Comparison of ENCODE assay signal across 14 cellular contexts in the genomic region with DNA sequence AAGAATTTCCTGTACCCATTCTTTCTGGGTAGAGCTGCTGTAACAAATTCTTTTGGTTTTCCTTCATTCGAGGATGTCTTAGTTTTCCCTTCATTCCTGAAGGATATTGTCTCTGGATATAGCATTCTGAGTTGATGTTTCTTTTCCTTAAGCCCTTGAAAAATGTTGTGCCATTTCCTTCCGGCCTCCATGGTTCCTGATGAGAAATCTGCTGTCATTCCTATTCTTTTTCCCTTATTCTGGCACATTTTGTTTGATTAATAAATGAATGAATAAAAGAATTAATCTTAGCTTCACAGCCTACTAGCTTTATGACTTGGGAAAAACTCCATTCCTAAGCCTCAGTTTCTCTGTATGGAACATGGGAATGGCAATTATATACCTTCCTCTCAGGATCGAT.
"Had no signal": no experiment of that assay in that cellular context is flagged by ENCODE, and none has a peak within 500 bp of the region (broad histone marks: within the 10 kb centered on the region; RNA-seq: fewer than 3 reads in every experiment).

No MANE protein-coding gene starts in this region.

- H3K4me1 Mint-ChIP-seq: activated CD4-positive, alpha-beta T cell treated with anti-CD3 and anti-CD28 coated beads, Interleukin-2, amount 10 ng/mL, durations not matched to agents 24 days and 14 days had no signal

- H3K4me3 ChIP-seq: colonic mucosa, lower lobe of right lung, right atrium auricular region, tibial nerve, uterus had no signal

- H3K27me3 Mint-ChIP-seq: activated CD4-positive, alpha-beta T cell treated with anti-CD3 and anti-CD28 coated beads, Interleukin-2, amount 10 ng/mL, durations not matched to agents 24 days and 14 days; progenitor cell of endocrine pancreas had no signal

- H3K36me3 ChIP-seq: colonic mucosa, lower lobe of right lung, right atrium auricular region, uterus had no signal

- H3K27ac ChIP-seq: colonic mucosa, lower lobe of right lung, right atrium auricular region, tibial nerve, uterus had no signal

- H3K4me3 Mint-ChIP-seq: activated CD4-positive, alpha-beta T cell treated with anti-CD3 and anti-CD28 coated beads, Interleukin-2, amount 10 ng/mL, durations not matched to agents 24 days and 14 days; activated T-helper 1 cell treated with anti-CD3 and anti-CD28 coated beads, Interleukin-12 subunit alpha, Interleukin-12 subunit beta, Interleukin-2, Interleukin-4 antibody, amounts not matched to agents 30 ng/mL and 10 ng/mL and 1 ng/mL, durations not matched to agents 14 hours and 24 hours and 36 hours had no signal

- H3K4me1 ChIP-seq: lower lobe of right lung, right atrium auricular region, uterus had no signal

- H3K27ac Mint-ChIP-seq: activated CD4-positive, alpha-beta T cell treated with anti-CD3 and anti-CD28 coated beads, Interleukin-2, amount 10 ng/mL, durations not matched to agents 24 days and 14 days; activated T-helper 1 cell treated with anti-CD3 and anti-CD28 coated beads, Interleukin-12 subunit alpha, Interleukin-12 subunit beta, Interleukin-2, Interleukin-4 antibody, amounts not matched to agents 30 ng/mL and 10 ng/mL and 1 ng/mL, durations not matched to agents 14 hours and 24 hours and 36 hours; progenitor cell of endocrine pancreas had no signal

- ATAC-seq: left cardiac atrium, lower lobe of right lung had no signal

- DNase-seq: activated CD4-positive, alpha-beta T cell treated with anti-CD3 and anti-CD28 coated beads, Interleukin-2, amount 10 ng/mL, durations not matched to agents 24 days and 14 days; activated CD4-positive, CD25-positive, alpha-beta regulatory T cell; activated naive CD4-positive, alpha-beta T cell; colonic mucosa; left cardiac atrium; lower lobe of right lung; small intestine; stimulated activated CD4-positive, alpha-beta T cell treated with anti-CD3 and anti-CD28 coated beads, Interleukin-4, amount 100 ng/mL, for 24 hours; stimulated activated naive CD4-positive, alpha-beta T cell; uterus had no signal
